16 cellular contexts compared by ENCODE assay signal in the genomic region with DNA sequence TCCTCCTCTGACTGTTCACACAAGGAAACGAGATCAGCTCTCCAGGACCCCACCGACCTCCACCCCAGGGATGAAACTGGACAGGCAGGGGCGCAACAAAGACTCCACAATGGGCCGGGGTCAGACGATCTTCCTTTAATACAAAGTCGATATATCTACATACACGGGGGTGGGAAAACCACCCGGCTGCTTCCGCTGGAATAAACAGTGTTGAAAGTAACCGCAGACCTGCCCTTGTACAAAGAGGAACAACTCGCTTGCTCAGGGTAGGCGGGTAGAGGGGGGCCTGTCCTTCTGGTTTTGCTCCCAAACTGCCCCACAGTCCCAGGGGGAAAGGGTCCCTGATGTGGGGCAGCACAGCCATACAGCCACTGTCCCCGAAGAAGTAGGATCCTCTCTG.
DNase-seq lines count a peak whose midpoint lies in the region; ATAC-seq lines count a peak whose summit lies in the region.
"Had no signal": no experiment of that assay in that cellular context is flagged by ENCODE, and none has a peak within 500 bp of the region (broad histone marks: within the 10 kb centered on the region; RNA-seq: fewer than 3 reads in every experiment).

No MANE protein-coding gene starts in this region.

- no peaks in the 10 kb centered on the region for H3K36me3 ChIP-seq in SJCRH30

- peak; percentile 54 to 72 for ATAC-seq in naive thymus-derived CD8-positive, alpha-beta T cell
- ATAC-seq: upper lobe of right lung had no signal

- CTCF ChIA-PET in activated CD4-positive, alpha-beta T cell treated with anti-CD3 and anti-CD28 coated beads, Interleukin-2, amount 10 ng/mL, durations not matched to agents 7 days and 5 days (lab: Charles Lee) = no interaction called here

- H3K4me1 Mint-ChIP-seq in activated CD4-positive, alpha-beta T cell treated with anti-CD3 and anti-CD28 coated beads, Interleukin-2, amount 10 ng/mL, durations not matched to agents 7 days and 5 days = peaks cover 7% of the 10 kb centered on the region
- H3K4me1 Mint-ChIP-seq in naive thymus-derived CD8-positive, alpha-beta T cell = peaks cover 0 to 15% (median 1%) of the 10 kb centered on the region in 4 donors

- H3K4me1 ChIP-seq in SJCRH30 = no peaks in the 10 kb centered on the region
- H3K4me1 ChIP-seq: BLaER1 treated with 17β-estradiol and CSF1 and Interleukin-3, amounts not matched to agents 10 nM and 100 nM; stomach; upper lobe of right lung had no signal

- H3K4me3 ChIP-seq in SJCRH30 = no peak overlapping the region
- H3K4me3 ChIP-seq: BLaER1 treated with 17β-estradiol and CSF1 and Interleukin-3, amounts not matched to agents 10 nM and 100 nM; stomach; upper lobe of right lung had no signal

- no peak overlapping the region for H3K27ac ChIP-seq in SJCRH30
- H3K27ac ChIP-seq: BLaER1 treated with 17β-estradiol and CSF1 and Interleukin-3, amounts not matched to agents 10 nM and 100 nM; stomach; upper lobe of right lung had no signal

- H3K9me3 ChIP-seq in SJCRH30 (replicated peaks) = peaks cover 5% of the 10 kb centered on the region

- peak overlapping the region; percentile 39 for H3K4me3 Mint-ChIP-seq in activated CD4-positive, alpha-beta T cell treated with anti-CD3 and anti-CD28 coated beads, Interleukin-2, amount 10 ng/mL, durations not matched to agents 7 days and 5 days
- peak overlapping the region in 9 of 10 donors; percentile 14 to 83 (median 55) for H3K4me3 Mint-ChIP-seq in naive thymus-derived CD8-positive, alpha-beta T cell
- H3K4me3 Mint-ChIP-seq: activated T-helper 1 cell treated with anti-CD3 and anti-CD28 coated beads, Interleukin-12 subunit alpha, Interleukin-12 subunit beta, Interleukin-2, Interleukin-4 antibody, amounts not matched to agents 30 ng/mL and 10 ng/mL and 1 ng/mL, durations not matched to agents 14 hours and 24 hours and 36 hours had no signal

- POLR2A ChIA-PET in activated CD4-positive, alpha-beta T cell treated with anti-CD3 and anti-CD28 coated beads, Interleukin-2, amount 10 ng/mL, durations not matched to agents 7 days and 5 days (lab: Charles Lee) = interaction anchor here (0.7 kb wide), 1 partner anchor 42 kb away, joined by 5 read pairs; no protein-coding TSS in a partner anchor
- POLR2A ChIA-PET in naive thymus-derived CD8-positive, alpha-beta T cell (lab: Charles Lee) = interaction anchor here (0.7 to 1.2 kb wide), 3 partner anchors 10 to 94 kb away, joined by 4 to 12 read pairs (median 7); no protein-coding TSS in a partner anchor

- no peaks in the 10 kb centered on the region for H3K27me3 ChIP-seq in SJCRH30
- H3K27me3 ChIP-seq: BLaER1 treated with 17β-estradiol and CSF1 and Interleukin-3, amounts not matched to agents 10 nM and 100 nM; stomach; upper lobe of right lung had no signal

- H3K9me3 Mint-ChIP-seq in activated CD4-positive, alpha-beta T cell treated with anti-CD3 and anti-CD28 coated beads, Interleukin-2, amount 10 ng/mL, durations not matched to agents 7 days and 5 days = peaks cover 16% of the 10 kb centered on the region
- H3K9me3 Mint-ChIP-seq in naive thymus-derived CD8-positive, alpha-beta T cell = peaks cover 0 to 37% (median 11%) of the 10 kb centered on the region in 9 donors

- H3K36me3 Mint-ChIP-seq in activated CD4-positive, alpha-beta T cell treated with anti-CD3 and anti-CD28 coated beads, Interleukin-2, amount 10 ng/mL, durations not matched to agents 7 days and 5 days (ENCODE audit: low read depth) = no peaks in the 10 kb centered on the region
- H3K36me3 Mint-ChIP-seq in naive thymus-derived CD8-positive, alpha-beta T cell = peaks cover 0 to 17% (median 0%) of the 10 kb centered on the region in 3 donors

- DNase-seq in activated CD4-positive, alpha-beta T cell treated with anti-CD3 and anti-CD28 coated beads, Interleukin-2, amount 10 ng/mL, durations not matched to agents 7 days and 5 days = peak; percentile 20
- DNase-seq in activated CD4-positive, alpha-beta T cell treated with anti-CD3 and anti-CD28 coated beads, Interleukin-2, amount 50 U/mL, for 1 hour = no peak
- DNase-seq in KG1 (lab: John Stamatoyannopoulos, UW) = peak; percentile 51
- peak; percentile 73 for DNase-seq in UCSD-AML1 (lab: John Stamatoyannopoulos, UW; ENCODE audit: unreplicated experiment)
- DNase-seq in naive thymus-derived CD8-positive, alpha-beta T cell = peak in 6 of 10 donors; percentile 9 to 68 (median 18)
- no peak for DNase-seq in NCI-H1694 (lab: John Stamatoyannopoulos, UW)
- DNase-seq in NCI-H345 (lab: John Stamatoyannopoulos, UW) = no peak
- no peak for DNase-seq in SJCRH30
- DNase-seq: DMS79 treated with DMSO at 0.1 percent for 48 hours, HCEC 1CT, kidney glomerular epithelial cell, OCI-M1, stomach, upper lobe of right lung had no signal

- peak overlapping the region; percentile 26 for H3K27ac Mint-ChIP-seq in activated CD4-positive, alpha-beta T cell treated with anti-CD3 and anti-CD28 coated beads, Interleukin-2, amount 10 ng/mL, durations not matched to agents 7 days and 5 days
- peak overlapping the region in 7 of 10 donors; percentile 31 to 86 (median 66) for H3K27ac Mint-ChIP-seq in naive thymus-derived CD8-positive, alpha-beta T cell
- H3K27ac Mint-ChIP-seq: activated T-helper 1 cell treated with anti-CD3 and anti-CD28 coated beads, Interleukin-12 subunit alpha, Interleukin-12 subunit beta, Interleukin-2, Interleukin-4 antibody, amounts not matched to agents 30 ng/mL and 10 ng/mL and 1 ng/mL, durations not matched to agents 14 hours and 24 hours and 36 hours had no signal

- H3K27me3 Mint-ChIP-seq in activated CD4-positive, alpha-beta T cell treated with anti-CD3 and anti-CD28 coated beads, Interleukin-2, amount 10 ng/mL, durations not matched to agents 7 days and 5 days = no peaks in the 10 kb centered on the region
- no peaks in the 10 kb centered on the region for H3K27me3 Mint-ChIP-seq in naive thymus-derived CD8-positive, alpha-beta T cell

Comparison
In these comparisons a context has a peak if more than half of its experiments do, and no peak if none do; other contexts are left out.
1. DNase-seq: peak in activated CD4-positive, alpha-beta T cell treated with anti-CD3 and anti-CD28 coated beads, Interleukin-2, amount 10 ng/mL, durations not matched to agents 7 days and 5 days (single experiment), KG1 (single experiment), UCSD-AML1 (single experiment) and naive thymus-derived CD8-positive, alpha-beta T cell (6 of 10); none in activated CD4-positive, alpha-beta T cell treated with anti-CD3 and anti-CD28 coated beads, Interleukin-2, amount 50 U/mL, for 1 hour (single experiment), NCI-H1694 (single experiment), NCI-H345 (single experiment) and SJCRH30 (0 of 2).